ENCODE assay signal across 9 cellular contexts in the genomic region with DNA sequence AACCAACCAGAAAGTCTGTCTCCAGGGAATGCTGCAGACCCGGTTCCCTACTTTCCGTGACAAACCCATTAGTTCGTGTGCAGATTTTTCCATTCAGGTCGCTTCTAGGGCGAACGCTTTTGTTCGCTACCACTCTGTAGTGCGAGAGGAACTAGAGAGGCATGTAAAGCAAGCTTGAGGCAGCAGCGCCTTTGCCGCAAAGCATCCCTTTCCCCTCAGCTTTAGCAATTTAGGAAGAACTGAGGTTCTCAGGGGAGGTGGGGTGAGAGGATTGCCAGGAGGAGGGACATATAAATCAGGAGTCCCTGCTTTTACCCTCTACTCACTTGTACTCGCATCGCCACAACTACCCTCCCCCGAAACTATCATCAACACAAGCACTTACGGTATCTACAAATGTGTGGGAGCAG. TPM values are rescaled to one million over a fixed set of nuclear protein-coding genes. Genes with fewer than 3 reads are reported as not detected.
DNase-seq lines count a peak whose midpoint lies in the region; ATAC-seq and TF ChIP-seq lines count a peak whose summit lies in the region.
"Had no signal": no experiment of that assay in that cellular context is flagged by ENCODE, and none has a peak within 500 bp of the region (broad histone marks: within the 10 kb centered on the region; RNA-seq: fewer than 3 reads in every experiment).

No MANE protein-coding gene starts in this region.

- H3K27ac Mint-ChIP-seq in T-helper 1 cell treated with Interleukin-12 subunit alpha and Interleukin-12 subunit beta and Interleukin-4 antibody, amounts not matched to agents 30 μg/mL and 1 μg/mL, for 36 hours: no peak overlapping the region

- WGBS in esophagus, 2 donors: 4 to 5% methylated on average over 14 of the region's 14 CpGs
- 3 to 6% methylated on average over 14 of the region's 14 CpGs for WGBS in upper lobe of left lung, 2 donors

- peak overlapping the region; percentile 31 for H3K4me3 Mint-ChIP-seq in T-helper 1 cell treated with Interleukin-12 subunit alpha and Interleukin-12 subunit beta and Interleukin-4 antibody, amounts not matched to agents 30 μg/mL and 1 μg/mL, for 36 hours

- no peak for TF ChIP-seq CTCF in upper lobe of left lung (IDR thresholded peaks at IDR 0.05)

- H3K4me1 Mint-ChIP-seq in T-helper 1 cell treated with Interleukin-12 subunit alpha and Interleukin-12 subunit beta and Interleukin-4 antibody, amounts not matched to agents 30 μg/mL and 1 μg/mL, for 36 hours (ENCODE audit: low read depth): peaks cover 4% of the 10 kb centered on the region

- no peaks in the 10 kb centered on the region for H3K9me3 Mint-ChIP-seq in T-helper 1 cell treated with Interleukin-12 subunit alpha and Interleukin-12 subunit beta and Interleukin-4 antibody, amounts not matched to agents 30 μg/mL and 1 μg/mL, for 36 hours

- peaks cover 2% of the 10 kb centered on the region for H3K36me3 Mint-ChIP-seq in T-helper 1 cell treated with Interleukin-12 subunit alpha and Interleukin-12 subunit beta and Interleukin-4 antibody, amounts not matched to agents 30 μg/mL and 1 μg/mL, for 36 hours (ENCODE audit: low read depth)

- DNase-seq in NCI-H2196 (lab: John Stamatoyannopoulos, UW; ENCODE audit: unreplicated experiment) (peak; percentile 31), NCI-H2196 treated with DMSO at 0.1 percent for 48 hours (lab: John Stamatoyannopoulos, UW; ENCODE audit: unreplicated experiment) (no peak), upper lobe of left lung (peak in 1 of 2 donors; percentile 43)
- DNase-seq in stimulated activated CD4-positive, alpha-beta T cell treated with anti-CD3 and anti-CD28 coated beads, Interleukin-1b, Interleukin-23, amount 100 ng/mL, for 48 hours: no peak

- H3K4me1 ChIP-seq in esophagus (ENCODE audit: control insufficient read depth in 2 of 2, insufficient read depth in 2 of 2, low read length in 1 of 2): peaks cover 0 to 5% of the 10 kb centered on the region in 2 donors
- peaks cover 11% of the 10 kb centered on the region for H3K4me1 ChIP-seq in mononuclear cell (ENCODE audit: insufficient read depth, low read length)
- peaks cover 0 to 26% (median 1%) of the 10 kb centered on the region in 4 donors for H3K4me1 ChIP-seq in upper lobe of left lung

- H3K36me3 ChIP-seq in esophagus (ENCODE audit: control insufficient read depth in 2 of 2, insufficient read depth in 2 of 2, low read length in 1 of 2) (no peaks in the 10 kb centered on the region), upper lobe of left lung (no peaks in the 10 kb centered on the region)

- H3K27me3 Mint-ChIP-seq in T-helper 1 cell treated with Interleukin-12 subunit alpha and Interleukin-12 subunit beta and Interleukin-4 antibody, amounts not matched to agents 30 μg/mL and 1 μg/mL, for 36 hours (ENCODE audit: low read depth): peaks cover 62% of the 10 kb centered on the region

- H3K27me3 ChIP-seq in esophagus (ENCODE audit: control insufficient read depth in 1 of 2, insufficient read depth in 2 of 2, low read length in 2 of 2) (peaks cover 0 to 3% of the 10 kb centered on the region in 2 donors), mononuclear cell (ENCODE audit: insufficient read depth, low read length) (peaks cover 7% of the 10 kb centered on the region), upper lobe of left lung (peaks cover 0 to 10% (median 3%) of the 10 kb centered on the region in 4 donors)

- H3K27ac ChIP-seq in esophagus (ENCODE audit: low read depth in 2 of 2, low read length in 1 of 2) (peak overlapping the region in 1 of 2 donors; percentile 13), upper lobe of left lung (peak overlapping the region; percentile 79 to 89 (median 88))
- H3K27ac ChIP-seq: C4-2B had no signal

- ATAC-seq in HG03520 (IDR thresholded peaks at IDR 0.05; ENCODE audit: unreplicated experiment) (peak; percentile 21), upper lobe of left lung (ENCODE audit: low FRiP score in 2 of 2) (peak; percentile 68 to 77)

- H3K9me3 ChIP-seq in esophagus (ENCODE audit: control insufficient read depth in 2 of 2, insufficient read depth in 1 of 2, low read depth in 1 of 2, low read length in 1 of 2) (no peaks in the 10 kb centered on the region), mononuclear cell (ENCODE audit: low read depth, low read length) (no peaks in the 10 kb centered on the region), upper lobe of left lung (no peaks in the 10 kb centered on the region)

- peak in 1 of 4 donors; percentile 31 for TF ChIP-seq POLR2A in upper lobe of left lung (IDR thresholded peaks at IDR 0.05)

- H3K4me3 ChIP-seq in esophagus (ENCODE audit: low read depth in 1 of 2, low read length in 2 of 2) (peak overlapping the region; percentile 15 to 57), mononuclear cell (ENCODE audit: low read length) (peak overlapping the region; percentile 57), upper lobe of left lung (peak overlapping the region; percentile 9 to 67 (median 56))

- TF ChIP-seq EP300 in upper lobe of left lung (IDR thresholded peaks at IDR 0.05): no peak

RNA-seq across cellular contexts. Expression of a gene that starts 0.8 kb away (rescaled TPM):
- under 1 TPM in 1 of 2 donors, not detected in 1; 0.01 TPM for polyA plus RNA-seq in esophagus
- 0.73 TPM for total RNA-seq in mononuclear cell
- total RNA-seq in upper lobe of left lung: under 1 TPM in 5 of 6 donors, not detected in 1; 0.46 to 0.89 (median 0.77) TPM
